9 cellular contexts compared by ENCODE assay signal in genomic region chr19:53467138-53467502, GRCh38. TPM values are rescaled to one million over a fixed set of nuclear protein-coding genes. Genes with fewer than 3 reads are reported as not detected.
DNase-seq lines count a peak whose midpoint lies in the region; ATAC-seq, FAIRE-seq and TF ChIP-seq lines count a peak whose summit lies in the region.
"Had no signal": no experiment of that assay in that cellular context is flagged by ENCODE, and none has a peak within 500 bp of the region (broad histone marks: within the 10 kb centered on the region; RNA-seq: fewer than 3 reads in every experiment).

No MANE protein-coding gene starts in this region.

- DNase-seq in A549 (ENCODE audit: low read depth in 1 of 2, low spot score in 1 of 2), result no peak
- DNase-seq in epithelial cell of esophagus (ENCODE audit: low read depth), result peak; percentile 5
- no peak for DNase-seq in LoVo (ENCODE audit: low spot score)
- DNase-seq in cortex of kidney (lab: John Stamatoyannopoulos, UW), result no peak

- H3K27ac ChIP-seq in A549, result no peak overlapping the region
- H3K27ac ChIP-seq in OCI-LY3 (ENCODE audit: low read length), result no peak overlapping the region
- no peak overlapping the region for H3K27ac ChIP-seq in neural cell (ENCODE audit: low read length)

- H3K4me1 ChIP-seq in A549 (no peaks in the 10 kb centered on the region), OCI-LY3 (ENCODE audit: low read length) (no peaks in the 10 kb centered on the region)

- no peak for TF ChIP-seq CTCF in A549 (IDR thresholded peaks at IDR 0.05)
- TF ChIP-seq CTCF in OCI-LY3 (IDR thresholded peaks at IDR 0.05; ENCODE audit: low read depth, low read length), result no peak
- no peak for TF ChIP-seq CTCF in epithelial cell of esophagus (IDR thresholded peaks at IDR 0.05; ENCODE audit: insufficient read depth, low read depth, low read length, missing control alignments)
- no peak for TF ChIP-seq CTCF in neural cell (IDR thresholded peaks at IDR 0.05; ENCODE audit: poor library complexity, severe bottlenecking)

- H3K4me2 ChIP-seq in A549 (peak overlapping the region; percentile 74), OCI-LY3 (ENCODE audit: low read length) (peak overlapping the region; percentile 24), neural cell (ENCODE audit: low read length) (peak overlapping the region; percentile 55)

- no peak overlapping the region for H2AFZ ChIP-seq in OCI-LY3 (ENCODE audit: low read depth, low read length)
- H2AFZ ChIP-seq in neural cell (ENCODE audit: low read depth, low read length), result peak overlapping the region; percentile 71

- H3K36me3 ChIP-seq in OCI-LY3 (replicated peaks; ENCODE audit: low read depth, low read length) (no peaks in the 10 kb centered on the region), neural cell (ENCODE audit: insufficient read depth, low read length) (no peaks in the 10 kb centered on the region)

- CTCF ChIA-PET in A549 (lab: Yijun Ruan, JAX), result no interaction called here

- WGBS in A549 (ENCODE audit: missing lambda C conversion rate), result 31% methylated on average over 18 of the region's 18 CpGs

- no peaks in the 10 kb centered on the region for H3K9me2 ChIP-seq in neural cell (ENCODE audit: insufficient read depth, low read length)

- ATAC-seq in A549 (peak in 1 of 2 experiments; percentile 18; a peak in 1 of 6 replicates), GM19395 (IDR thresholded peaks at IDR 0.05; ENCODE audit: unreplicated experiment) (peak; percentile 36), GM21381 (IDR thresholded peaks at IDR 0.05; ENCODE audit: unreplicated experiment) (no peak)

- FAIRE-seq in A549 (lab: Jason Lieb, UNC), result no peak
- FAIRE-seq: endometrium had no signal

- no peak for TF ChIP-seq EP300 in A549 (IDR thresholded peaks at IDR 0.05)
- TF ChIP-seq EP300 in neural cell (conservative IDR thresholded peaks at IDR 0.05; ENCODE audit: poor library complexity, severe bottlenecking), result no peak

- H4K20me1 ChIP-seq in OCI-LY3 (ENCODE audit: insufficient read depth, low read length) (no peaks in the 10 kb centered on the region), neural cell (ENCODE audit: insufficient read depth) (no peaks in the 10 kb centered on the region)

- H3K27me3 ChIP-seq in OCI-LY3 (ENCODE audit: low read depth, low read length) (no peaks in the 10 kb centered on the region), neural cell (ENCODE audit: insufficient read depth, low read depth, low read length) (no peaks in the 10 kb centered on the region)

- TF ChIP-seq POLR2A in A549 (IDR thresholded peaks at IDR 0.05; ENCODE audit: low read length), result no peak

- H3K9ac ChIP-seq in OCI-LY3 (ENCODE audit: low read length) (no peak overlapping the region), neural cell (ENCODE audit: low read length) (peak overlapping the region; percentile 75)

- no peaks in the 10 kb centered on the region for H3F3A ChIP-seq in neural cell (ENCODE audit: insufficient read depth, low read length, poor library complexity, severe bottlenecking)

- H3K4me3 ChIP-seq in A549 (peak overlapping the region; percentile 51), OCI-LY3 (ENCODE audit: low read length) (peak overlapping the region; percentile 76), epithelial cell of esophagus (ENCODE audit: low read length) (peak overlapping the region; percentile 92), neural cell (ENCODE audit: low read length) (peak overlapping the region; percentile 79)

- POLR2A ChIA-PET in A549 (lab: Yijun Ruan, JAX), result no interaction called here

- no peaks in the 10 kb centered on the region for H3K79me2 ChIP-seq in OCI-LY3 (ENCODE audit: low read length)
- H3K79me2 ChIP-seq in neural cell (replicated peaks; ENCODE audit: insufficient read depth, low read length), result no peaks in the 10 kb centered on the region

- H3K9me3 ChIP-seq in A549, result peaks cover 55% of the 10 kb centered on the region
- H3K9me3 ChIP-seq in OCI-LY3 (ENCODE audit: insufficient read depth, low read length), result 0 out of 2 replicates have a peak, but pooled peaks cover 6% of the 10 kb centered on the region
- H3K9me3 ChIP-seq in neural cell (ENCODE audit: low read length), result no peaks in the 10 kb centered on the region

- TF ChIP-seq RAD21 in A549 (conservative IDR thresholded peaks at IDR 0.05 in 1 of 2, IDR thresholded peaks at IDR 0.05 in 1 of 2), result no peak
- no peak for TF ChIP-seq RAD21 in neural cell (conservative IDR thresholded peaks at IDR 0.05)

TF ChIP-seq in A549, 52 proteins besides CTCF, POLR2A, EP300 and RAD21 (continues in another document):
- no peak for TF ChIP-seq JUN (IDR thresholded peaks at IDR 0.05)
- TF ChIP-seq ZC3H11A (IDR thresholded peaks at IDR 0.05), result no peak
- TF ChIP-seq BHLHE40 (IDR thresholded peaks at IDR 0.05; ENCODE audit: low read depth, low read length), result no peak
- no peak for TF ChIP-seq SREBF2 (IDR thresholded peaks at IDR 0.05)
- TF ChIP-seq CBX2 (IDR thresholded peaks at IDR 0.05; ENCODE audit: borderline replicate concordance, low read depth), result no peak
- no peak for TF ChIP-seq ELK1 (IDR thresholded peaks at IDR 0.05; ENCODE audit: low read depth, low read length)
- no peak for TF ChIP-seq CBX8 (IDR thresholded peaks at IDR 0.05)
- no peak for TF ChIP-seq NFE2L2 (conservative IDR thresholded peaks at IDR 0.05; ENCODE audit: low read length)
- no peak for TF ChIP-seq ATOH8 (CRISPR knock-in tag; IDR thresholded peaks at IDR 0.05; ENCODE audit: low read depth)

TF ChIP-seq in neural cell, 6 proteins besides CTCF, POLR2A, EP300 and RAD21:
- TF ChIP-seq SMC3 (conservative IDR thresholded peaks at IDR 0.05; ENCODE audit: poor library complexity) (no peak), REST (IDR thresholded peaks at IDR 0.05; ENCODE audit: borderline replicate concordance) (no peak), EZH2 (IDR thresholded peaks at IDR 0.05; ENCODE audit: borderline replicate concordance, insufficient read depth, low read length, poor library complexity, severe bottlenecking) (no peak), MXI1 (conservative IDR thresholded peaks at IDR 0.05; ENCODE audit: poor library complexity, severe bottlenecking) (no peak)
TF ChIP-seq in neural cell: peak in this region for 0.

RNA-seq across cellular contexts. Expression of gene ZNF813, which starts 0.4 kb away (rescaled TPM):
- polyA plus RNA-seq in A549 (2011; rRNA removed) (0.57 and 0.78 TPM in 2 replicates), A549 (2017; fragmentation: RNase III; extraction: RNeasy Plus Mini Kit Qiagen cat#74134 plus additional on column Dnase treatment) (0.30 to 0.67 TPM (median 0.63 TPM) in 3 replicates), neural cell (1.9 and 2.6 TPM in 2 replicates)
- polyA plus RNA-seq in A549 (2012; cell fraction: cytosol; rRNA removed), result 0.08 TPM in 2 replicates
- 0.04 and 0.09 TPM in 2 replicates for polyA plus RNA-seq in A549 (2012; cell fraction: nucleus; rRNA removed)
- 0.54 and 0.74 TPM in 2 replicates for polyA minus RNA-seq in A549 (2011; rRNA and poly(A)+ RNA removed)
- 8.3 and 10.7 TPM in 2 replicates for polyA minus RNA-seq in neural cell

RNA-seq across cellular contexts. Expression of gene ZNF761, which starts 35.3 kb away (rescaled TPM):
- polyA plus RNA-seq in A549 (2011; rRNA removed) (18.7 and 21.4 TPM in 2 replicates), A549 (2017; fragmentation: RNase III; extraction: RNeasy Plus Mini Kit Qiagen cat#74134 plus additional on column Dnase treatment) (6.6 to 7.9 TPM (median 7.4 TPM) in 3 replicates), neural cell (11.4 and 16.8 TPM in 2 replicates)
- polyA plus RNA-seq in A549 (2012; cell fraction: cytosol; rRNA removed), result 6.4 and 6.7 TPM in 2 replicates
- 6.5 and 8.8 TPM in 2 replicates for polyA plus RNA-seq in A549 (2012; cell fraction: nucleus; rRNA removed)
- polyA minus RNA-seq in A549 (2011; rRNA and poly(A)+ RNA removed), result 5.2 and 6.2 TPM in 2 replicates
- 18.0 and 20.1 TPM in 2 replicates for polyA minus RNA-seq in neural cell

Comparison
In these comparisons a context has a peak if more than half of its experiments do, and no peak if none do; other contexts are left out.
1. H3K4me2 ChIP-seq: peak in every context shown above with its lines; median percentile 74 in A549; 55 in neural cell; 24 in OCI-LY3.